ENCODE assay signal across 8 cellular contexts in genomic region chr2:168961450-168962229, GRCh38.
DNase-seq lines count a peak whose midpoint lies in the region; ATAC-seq and TF ChIP-seq lines count a peak whose summit lies in the region.

No MANE protein-coding gene starts in this region.

- in situ Hi-C loops in Caki2 (cut with HindIII; ENCODE audit: low pct_unique_long_range_greater_than_20kb, low sequenced_read_pairs) = loop anchor here (25.0 kb wide), 1 partner anchor 126 kb away; no protein-coding TSS in a partner anchor

- H3K36me3 ChIP-seq in neural progenitor cell = no peaks in the 10 kb centered on the region

- no peak overlapping the region for H3K27ac ChIP-seq in neural progenitor cell

- no peaks in the 10 kb centered on the region for H3F3A ChIP-seq in neural progenitor cell (ENCODE audit: low read depth)

- ATAC-seq in GM18867 (IDR thresholded peaks at IDR 0.05; ENCODE audit: unreplicated experiment) (peak; percentile 92), HG03095 (IDR thresholded peaks at IDR 0.05; ENCODE audit: unreplicated experiment) (peak; percentile 86), HG03469 (IDR thresholded peaks at IDR 0.05; ENCODE audit: unreplicated experiment) (no peak)

- H3K9ac ChIP-seq in neural progenitor cell = no peak overlapping the region

- no peaks in the 10 kb centered on the region for H3K27me3 ChIP-seq in neural progenitor cell

- no peaks in the 10 kb centered on the region for H3K79me2 ChIP-seq in neural progenitor cell (ENCODE audit: low read depth)

- H3K4me1 ChIP-seq in neural progenitor cell = no peaks in the 10 kb centered on the region

- H3K4me2 ChIP-seq in neural progenitor cell = no peak overlapping the region

- H3K4me3 Mint-ChIP-seq in neural progenitor cell = no peak overlapping the region

- H3K27me3 Mint-ChIP-seq in neural progenitor cell (ENCODE audit: insufficient read depth, low read depth) = peaks cover 2% of the 10 kb centered on the region

- H3K9me3 ChIP-seq in neural progenitor cell (ENCODE audit: low read depth) = no peaks in the 10 kb centered on the region

- peak overlapping the region; percentile 16 for H2AFZ ChIP-seq in neural progenitor cell (replicated peaks)

- TF ChIP-seq CTCF in WI38 (IDR thresholded peaks at IDR 0.05; ENCODE audit: low read depth, low read length) (peak; percentile 51; the same call in 1 of the 2 replicates), fibroblast of pulmonary artery (IDR thresholded peaks at IDR 0.05; ENCODE audit: low read length, missing control alignments) (peak; percentile 88), neural progenitor cell (IDR thresholded peaks at IDR 0.05) (peak; percentile 88)

- H3K36me3 Mint-ChIP-seq in neural progenitor cell = no peaks in the 10 kb centered on the region

- H3K4me1 Mint-ChIP-seq in neural progenitor cell = no peaks in the 10 kb centered on the region

- DNase-seq in Caki2 (ENCODE audit: low read depth) (peak; percentile 66), NCI-H2196 (lab: John Stamatoyannopoulos, UW; ENCODE audit: unreplicated experiment) (peak; percentile 69), fibroblast of pulmonary artery (ENCODE audit: low read depth) (peak; percentile 92), neural progenitor cell (ENCODE audit: low spot score) (peak; percentile 80)

- no peaks in the 10 kb centered on the region for H4K20me1 ChIP-seq in neural progenitor cell (ENCODE audit: low read depth)

- no peak overlapping the region for H3K4me3 ChIP-seq in WI38 (ENCODE audit: low read depth, low read length)
- H3K4me3 ChIP-seq in fibroblast of pulmonary artery (replicated peaks; ENCODE audit: low read depth, low read length) = no peak overlapping the region
- H3K4me3 ChIP-seq in neural progenitor cell = no peak overlapping the region

- H3K27ac Mint-ChIP-seq in neural progenitor cell = no peak overlapping the region

- H3K9me3 Mint-ChIP-seq in neural progenitor cell = no peaks in the 10 kb centered on the region
